Comparison of ENCODE assay signal across 8 cellular contexts in the genomic region with DNA sequence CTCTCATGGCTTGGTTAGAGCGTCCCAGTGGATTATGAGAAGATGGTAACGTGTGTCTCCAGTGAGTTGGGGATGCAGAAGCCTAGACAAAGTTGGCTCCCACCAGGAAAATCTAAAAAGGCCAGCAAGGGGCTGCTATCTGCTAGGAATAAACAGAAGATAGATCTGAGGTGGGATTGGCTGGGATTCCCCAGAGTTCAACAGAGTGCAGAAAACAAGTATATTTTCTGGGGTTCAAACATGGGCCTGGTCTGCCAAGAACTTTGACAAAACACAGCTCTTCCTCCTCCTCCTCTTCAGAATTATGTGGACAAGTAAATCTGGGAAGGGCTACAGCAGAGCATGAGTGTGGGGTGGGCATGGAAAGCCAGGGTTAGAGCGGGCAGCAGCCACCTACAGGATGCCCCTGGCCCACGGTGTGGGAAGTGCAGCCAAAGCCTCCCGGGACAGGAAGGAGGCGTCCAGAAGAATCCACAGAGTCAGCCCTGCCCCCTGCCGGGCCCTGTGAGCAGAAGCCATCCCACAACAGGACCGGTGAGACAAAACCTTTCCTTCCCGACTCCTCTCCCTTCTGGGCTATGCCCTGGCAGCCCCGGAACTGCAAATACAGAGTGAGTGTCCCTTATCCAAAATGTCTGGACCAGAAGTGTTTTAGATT.
A peak's percentile ranks its signal among the peaks of the same experiment; 100 is the strongest.
DNase-seq lines count a peak whose midpoint lies in the region; ATAC-seq and TF ChIP-seq lines count a peak whose summit lies in the region.

No MANE protein-coding gene starts in this region.

- H3K27me3 ChIP-seq in heart right ventricle: no peaks in the 10 kb centered on the region

- DNase-seq in AG09319 (ENCODE audit: extremely low read depth, low read depth): no peak
- DNase-seq in HEK293T (ENCODE audit: extremely low spot score): peak; percentile 57
- peak; percentile 58 for DNase-seq in activated CD8-positive, alpha-beta memory T cell treated with anti-CD3 and anti-CD28 coated beads, Interleukin-2, amount 50 U/mL, for 48 hours
- DNase-seq in heart right ventricle: peak; percentile 51 to 55
- peak in 1 of 2 donors; percentile 48 for DNase-seq in stimulated activated effector memory CD8-positive, alpha-beta T cell treated with anti-CD3 and anti-CD28 coated beads, Interleukin-12 subunit alpha, Interleukin-12 subunit beta, amount 100 ng/mL, for 72 hours (ENCODE audit: low spot score in 2 of 2)
- no peak for DNase-seq in T-helper 2 cell treated with Interferon-gamma antibody and Interleukin-4, amounts not matched to agents 5 μg/mL and 100 μg/mL, for 36 hours (ENCODE audit: low spot score)
- DNase-seq in amniotic stem cell (lab: John Stamatoyannopoulos, UW): no peak

- no peaks in the 10 kb centered on the region for H3K9me3 Mint-ChIP-seq in stimulated activated effector memory CD8-positive, alpha-beta T cell treated with anti-CD3 and anti-CD28 coated beads, Interleukin-12 subunit alpha, Interleukin-12 subunit beta, amount 100 ng/mL, for 72 hours
- no peaks in the 10 kb centered on the region for H3K9me3 Mint-ChIP-seq in T-helper 2 cell treated with Interferon-gamma antibody and Interleukin-4, amounts not matched to agents 5 μg/mL and 100 μg/mL, for 36 hours

- CTCF ChIA-PET in HEK293T (lab: Yijun Ruan, JAX): interaction anchor here (0.7 to 1.0 kb wide), 3 partner anchors 15 to 253 kb away, joined by 3 read pairs; no protein-coding TSS in a partner anchor

- peak; percentile 17 for TF ChIP-seq CTCF in AG09319 (IDR thresholded peaks at IDR 0.05; ENCODE audit: low read depth, low read length)
- peak in 7 of 9 donors; percentile 53 to 65 (median 55) for TF ChIP-seq CTCF in heart right ventricle (IDR thresholded peaks at IDR 0.05)

- ATAC-seq in heart right ventricle (peak; percentile 24 to 74 (median 56)), GM19324 (IDR thresholded peaks at IDR 0.05; ENCODE audit: low FRiP score, unreplicated experiment) (no peak)
- ATAC-seq in stimulated activated effector memory CD8-positive, alpha-beta T cell treated with anti-CD3 and anti-CD28 coated beads, Interleukin-12 subunit alpha, Interleukin-12 subunit beta, amount 100 ng/mL, for 72 hours: peak; percentile 50

- intact Hi-C loops in heart right ventricle (cut with DNase I): loop anchor here in 6 of 10 donors (2.0 to 10.0 kb wide), 6 partner anchors 70 to 260 kb away; a partner anchor contains a TSS

- no peaks in the 10 kb centered on the region for H3K36me3 ChIP-seq in heart right ventricle

- H3K9me3 ChIP-seq in heart right ventricle: no peaks in the 10 kb centered on the region

- peaks cover 19% of the 10 kb centered on the region for H3K4me1 Mint-ChIP-seq in stimulated activated effector memory CD8-positive, alpha-beta T cell treated with anti-CD3 and anti-CD28 coated beads, Interleukin-12 subunit alpha, Interleukin-12 subunit beta, amount 100 ng/mL, for 72 hours
- peaks cover 2% of the 10 kb centered on the region for H3K4me1 Mint-ChIP-seq in T-helper 2 cell treated with Interferon-gamma antibody and Interleukin-4, amounts not matched to agents 5 μg/mL and 100 μg/mL, for 36 hours (ENCODE audit: low read depth)

- H3K4me3 ChIP-seq in heart right ventricle: peak overlapping the region in 3 of 10 donors; percentile 2 to 20 (median 16)

- POLR2A ChIA-PET in HEK293T (lab: Yijun Ruan, JAX): no interaction called here

- no peak overlapping the region for H3K27ac Mint-ChIP-seq in stimulated activated effector memory CD8-positive, alpha-beta T cell treated with anti-CD3 and anti-CD28 coated beads, Interleukin-12 subunit alpha, Interleukin-12 subunit beta, amount 100 ng/mL, for 72 hours
- no peak overlapping the region for H3K27ac Mint-ChIP-seq in T-helper 2 cell treated with Interferon-gamma antibody and Interleukin-4, amounts not matched to agents 5 μg/mL and 100 μg/mL, for 36 hours

- peaks cover 12% of the 10 kb centered on the region for H3K27me3 Mint-ChIP-seq in T-helper 2 cell treated with Interferon-gamma antibody and Interleukin-4, amounts not matched to agents 5 μg/mL and 100 μg/mL, for 36 hours (ENCODE audit: low read depth)

- whole genome bisulfite sequencing in heart right ventricle, 2 donors: 41 to 42% methylated on average over 10 of the region's 10 CpGs

- peaks cover 28% of the 10 kb centered on the region for H3K36me3 Mint-ChIP-seq in stimulated activated effector memory CD8-positive, alpha-beta T cell treated with anti-CD3 and anti-CD28 coated beads, Interleukin-12 subunit alpha, Interleukin-12 subunit beta, amount 100 ng/mL, for 72 hours
- H3K36me3 Mint-ChIP-seq in T-helper 2 cell treated with Interferon-gamma antibody and Interleukin-4, amounts not matched to agents 5 μg/mL and 100 μg/mL, for 36 hours (ENCODE audit: low read depth): no peaks in the 10 kb centered on the region

- H3K4me1 ChIP-seq in heart right ventricle: peaks cover 10 to 72% (median 52%) of the 10 kb centered on the region in 9 donors

- H3K4me3 Mint-ChIP-seq in stimulated activated effector memory CD8-positive, alpha-beta T cell treated with anti-CD3 and anti-CD28 coated beads, Interleukin-12 subunit alpha, Interleukin-12 subunit beta, amount 100 ng/mL, for 72 hours: no peak overlapping the region
- H3K4me3 Mint-ChIP-seq in T-helper 2 cell treated with Interferon-gamma antibody and Interleukin-4, amounts not matched to agents 5 μg/mL and 100 μg/mL, for 36 hours: no peak overlapping the region

- H3K27ac ChIP-seq in heart right ventricle: peak overlapping the region in 9 of 10 donors; percentile 6 to 62 (median 49)

TF ChIP-seq in HEK293T, 16 proteins besides CTCF, POLR2A, EP300 and RAD21:
- TF ChIP-seq, protein P1, sequence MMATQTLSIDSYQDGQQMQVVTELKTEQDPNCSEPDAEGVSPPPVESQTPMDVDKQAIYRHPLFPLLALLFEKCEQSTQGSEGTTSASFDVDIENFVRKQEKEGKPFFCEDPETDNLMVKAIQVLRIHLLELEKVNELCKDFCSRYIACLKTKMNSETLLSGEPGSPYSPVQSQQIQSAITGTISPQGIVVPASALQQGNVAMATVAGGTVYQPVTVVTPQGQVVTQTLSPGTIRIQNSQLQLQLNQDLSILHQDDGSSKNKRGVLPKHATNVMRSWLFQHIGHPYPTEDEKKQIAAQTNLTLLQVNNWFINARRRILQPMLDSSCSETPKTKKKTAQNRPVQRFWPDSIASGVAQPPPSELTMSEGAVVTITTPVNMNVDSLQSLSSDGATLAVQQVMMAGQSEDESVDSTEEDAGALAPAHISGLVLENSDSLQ (IDR thresholded peaks at IDR 0.05): no peak
- TF ChIP-seq TARDBP (IDR thresholded peaks at IDR 0.05): no peak
- TF ChIP-seq ARNT (IDR thresholded peaks at IDR 0.05): no peak
- TF ChIP-seq SUZ12 (IDR thresholded peaks at IDR 0.05): no peak
- no peak for TF ChIP-seq FOXA1 (IDR thresholded peaks at IDR 0.05)
- TF ChIP-seq NFRKB (IDR thresholded peaks at IDR 0.05): no peak
- no peak for TF ChIP-seq FOXM1 (IDR thresholded peaks at IDR 0.05; ENCODE audit: borderline replicate concordance)
- no peak for TF ChIP-seq SP1 (IDR thresholded peaks at IDR 0.05)
- no peak for TF ChIP-seq FOXK2 (IDR thresholded peaks at IDR 0.05)
- no peak for TF ChIP-seq HDGF (IDR thresholded peaks at IDR 0.05; ENCODE audit: borderline replicate concordance)
- no peak for TF ChIP-seq CTBP1 (IDR thresholded peaks at IDR 0.05; ENCODE audit: borderline replicate concordance)
- no peak for TF ChIP-seq BHLHE40 (IDR thresholded peaks at IDR 0.05; ENCODE audit: borderline replicate concordance)
- no peak for TF ChIP-seq ELF4 (IDR thresholded peaks at IDR 0.05)
- no peak for TF ChIP-seq LEF1 (IDR thresholded peaks at IDR 0.05; ENCODE audit: borderline replicate concordance)
- TF ChIP-seq ZNF384 (IDR thresholded peaks at IDR 0.05): no peak
- no peak for TF ChIP-seq L3MBTL2 (conservative IDR thresholded peaks at IDR 0.05)

Comparison
In these comparisons a context has a peak if more than half of its experiments do, and no peak if none do; other contexts are left out.
1. DNase-seq: peak in HEK293T (single experiment), activated CD8-positive, alpha-beta memory T cell treated with anti-CD3 and anti-CD28 coated beads, Interleukin-2, amount 50 U/mL, for 48 hours (single experiment) and heart right ventricle (2 of 2); none in AG09319 (single experiment), T-helper 2 cell treated with Interferon-gamma antibody and Interleukin-4, amounts not matched to agents 5 μg/mL and 100 μg/mL, for 36 hours (single experiment) and amniotic stem cell (single experiment).